ENCODE assay signal across 13 cellular contexts in genomic region chr18:74631242-74632087, GRCh38. TPM values are rescaled to one million over a fixed set of nuclear protein-coding genes. Genes with fewer than 3 reads are reported as not detected.
DNase-seq lines count a peak whose midpoint lies in the region; ATAC-seq and TF ChIP-seq lines count a peak whose summit lies in the region.
"Had no signal": no experiment of that assay in that cellular context is flagged by ENCODE, and none has a peak within 500 bp of the region (broad histone marks: within the 10 kb centered on the region; RNA-seq: fewer than 3 reads in every experiment).

No MANE protein-coding gene starts in this region.

- no peak for TF ChIP-seq EP300 in suprapubic skin (IDR thresholded peaks at IDR 0.05)

- H3K9me3 Mint-ChIP-seq in natural killer cell = no peaks in the 10 kb centered on the region
- H3K9me3 Mint-ChIP-seq: endodermal cell had no signal

- H3K27ac ChIP-seq in suprapubic skin = no peak overlapping the region
- H3K27ac ChIP-seq: 22Rv1, SK-N-MC, thoracic aorta had no signal

- no peak overlapping the region for H3K4me3 ChIP-seq in suprapubic skin
- H3K4me3 ChIP-seq: SK-N-MC, thoracic aorta had no signal

- intact Hi-C loops in natural killer cell (cut with micrococcal nuclease) = no loop called here

- no peaks in the 10 kb centered on the region for H3K27me3 Mint-ChIP-seq in natural killer cell (ENCODE audit: low read depth in 2 of 2)

- ATAC-seq in natural killer cell = peak in 2 of 3 donors; percentile 15 to 56
- ATAC-seq in GM18907 (IDR thresholded peaks at IDR 0.05; ENCODE audit: unreplicated experiment) = no peak
- ATAC-seq in GM18519 (IDR thresholded peaks at IDR 0.05; ENCODE audit: low FRiP score, unreplicated experiment) = no peak

- peaks cover 11% of the 10 kb centered on the region for H3K36me3 Mint-ChIP-seq in natural killer cell

- H3K27me3 ChIP-seq in suprapubic skin = no peaks in the 10 kb centered on the region

- H3K36me3 ChIP-seq in suprapubic skin = peaks cover 29% of the 10 kb centered on the region

- H3K4me3 Mint-ChIP-seq in natural killer cell = peak overlapping the region; percentile 60
- H3K4me3 Mint-ChIP-seq: endodermal cell had no signal

- H3K27ac Mint-ChIP-seq in natural killer cell = peak overlapping the region; percentile 81 to 90
- H3K27ac Mint-ChIP-seq: endodermal cell had no signal

- H3K4me1 ChIP-seq in suprapubic skin = no peaks in the 10 kb centered on the region

- peaks cover 24 to 46% of the 10 kb centered on the region in 2 donors for H3K4me1 Mint-ChIP-seq in natural killer cell
- H3K4me1 Mint-ChIP-seq: endodermal cell had no signal

- TF ChIP-seq CTCF in natural killer cell (IDR thresholded peaks at IDR 0.05) (no peak), suprapubic skin (IDR thresholded peaks at IDR 0.05) (no peak)

- DNase-seq in NOMO-1 (lab: John Stamatoyannopoulos, UW; ENCODE audit: unreplicated experiment in 2 of 2) = peak; percentile 15 to 84
- no peak for DNase-seq in NOMO-1 treated with dmso at 0.1 percent for 144 hours (lab: John Stamatoyannopoulos, UW; ENCODE audit: unreplicated experiment)
- peak; percentile 77 for DNase-seq in MV-4-11 (lab: John Stamatoyannopoulos, UW)
- peak; percentile 75 for DNase-seq in amniotic epithelial cell (ENCODE audit: low read depth)
- no peak for DNase-seq in natural killer cell
- no peak for DNase-seq in suprapubic skin (ENCODE audit: low spot score in 2 of 2)
- DNase-seq: endodermal cell, NCI-H226 had no signal

- 64% methylated on average over 8 of the region's 8 CpGs for WGBS in suprapubic skin

- TF ChIP-seq POLR2A in suprapubic skin (IDR thresholded peaks at IDR 0.05) = no peak

- H3K9me3 ChIP-seq in suprapubic skin = no peaks in the 10 kb centered on the region
- H3K9me3 ChIP-seq: thoracic aorta had no signal

RNA-seq across cellular contexts. Expression of gene ZNF407, which starts 33.8 kb away (rescaled TPM):
- total RNA-seq in natural killer cell = 10 to 100 TPM; 28.4 to 36.7 (median 36.3) TPM
- total RNA-seq in suprapubic skin = 10 to 100 TPM; 10.7 to 22.1 (median 13.8) TPM

Comparison
In these comparisons a context has a peak if more than half of its experiments do, and no peak if none do; other contexts are left out.
1. DNase-seq: peak in NOMO-1 (2 of 2), MV-4-11 (single experiment) and amniotic epithelial cell (single experiment); none in NOMO-1 treated with dmso at 0.1 percent for 144 hours (single experiment), natural killer cell (single experiment) and suprapubic skin (0 of 2).
2. ATAC-seq: peak in natural killer cell (2 of 3); none in GM18907 (single experiment) and GM18519 (single experiment).